ENCODE assay signal across 24 cellular contexts in genomic region chr17:74850310-74850709, GRCh38. TPM values are rescaled to one million over a fixed set of nuclear protein-coding genes. Genes with fewer than 3 reads are reported as not detected.
A peak's percentile ranks its signal among the peaks of the same experiment; 100 is the strongest.
DNase-seq lines count a peak whose midpoint lies in the region; ATAC-seq, FAIRE-seq and TF ChIP-seq lines count a peak whose summit lies in the region.
"Had no signal": no experiment of that assay in that cellular context is flagged by ENCODE, and none has a peak within 500 bp of the region (broad histone marks: within the 10 kb centered on the region; RNA-seq: fewer than 3 reads in every experiment).

No MANE protein-coding gene starts in this region.

- POLR2A ChIA-PET in K562 (lab: Yijun Ruan, JAX) = interaction anchor here (1.2 to 2.3 kb wide), 3 partner anchors 8 to 18 kb away, joined by 3 to 7 read pairs (median 7); no protein-coding TSS in a partner anchor

- CTCF ChIA-PET in K562 (lab: Yijun Ruan, JAX; ENCODE audit: low intra/inter-chr PET ratio) = no interaction called here

- H2BK120ac ChIP-seq in neuronal stem cell (ENCODE audit: low read depth, low read length) = peak overlapping the region; percentile 8

- H3K79me1 ChIP-seq in neuronal stem cell (ENCODE audit: low read depth, low read length) = peaks cover 3% of the 10 kb centered on the region

- ATAC-seq in Right ventricle myocardium inferior (no peak), heart left ventricle (no peak), K562 (no peak), GM21717 (IDR thresholded peaks at IDR 0.05; ENCODE audit: unreplicated experiment) (no peak)

- no peak for TF ChIP-seq CTCF in heart left ventricle (IDR thresholded peaks at IDR 0.05)
- no peak for TF ChIP-seq CTCF in K562 (IDR thresholded peaks at IDR 0.05 in 2 of 3, conservative IDR thresholded peaks at IDR 0.05 in 1 of 3; ENCODE audit: insufficient read depth in 2 of 3, low read depth in 1 of 3, low read length in 3 of 3)

- H2AFZ ChIP-seq in K562 (ENCODE audit: low read depth, low read length) (no peak overlapping the region), neuronal stem cell (ENCODE audit: low read length) (no peak overlapping the region)
- H2AFZ ChIP-seq: GM23248 had no signal

- peak overlapping the region; percentile 71 for H3K18ac ChIP-seq in neuronal stem cell (ENCODE audit: low read length)

- H3K36me3 ChIP-seq in heart left ventricle (no peaks in the 10 kb centered on the region), K562 (ENCODE audit: control insufficient read depth, insufficient read depth, low read length) (no peaks in the 10 kb centered on the region), neuronal stem cell (replicated peaks in 1 of 2; ENCODE audit: control insufficient read depth in 2 of 2, insufficient read depth in 2 of 2, low read length in 2 of 2) (no peaks in the 10 kb centered on the region)
- H3K36me3 ChIP-seq: BE2C; BLaER1 treated with 17β-estradiol and CSF1 and Interleukin-3, amounts not matched to agents 10 nM and 100 nM had no signal

- TF ChIP-seq EP300 in K562 (IDR thresholded peaks at IDR 0.05; ENCODE audit: low read length) = no peak

- H3K27ac ChIP-seq in heart left ventricle = no peak overlapping the region
- no peak overlapping the region for H3K27ac ChIP-seq in K562 (ENCODE audit: extremely low read depth, low read depth, low read length)
- H3K27ac ChIP-seq in neuronal stem cell (replicated peaks; ENCODE audit: low read length) = no peak overlapping the region
- H3K27ac ChIP-seq: 22Rv1; BLaER1 treated with 17β-estradiol and CSF1 and Interleukin-3, amounts not matched to agents 10 nM and 100 nM; GM23248 had no signal

- peak overlapping the region; percentile 55 for H3K23ac ChIP-seq in neuronal stem cell (ENCODE audit: low read depth, low read length, poor library complexity)

- H3K9ac ChIP-seq in K562 (ENCODE audit: insufficient read depth in 1 of 2, low read depth in 2 of 2, low read length in 2 of 2) (no peak overlapping the region), neuronal stem cell (ENCODE audit: low read depth, low read length, poor library complexity) (peak overlapping the region; percentile 4)
- H3K9ac ChIP-seq: BLaER1 treated with 17β-estradiol and CSF1 and Interleukin-3, amounts not matched to agents 10 nM and 100 nM; GM23248 had no signal

- H2AK5ac ChIP-seq in neuronal stem cell (ENCODE audit: low read depth, low read length) = peak overlapping the region; percentile 81

- in situ Hi-C loops in K562 (cut with MboI) = no loop called here

- no peak overlapping the region for H3K4ac ChIP-seq in neuronal stem cell (ENCODE audit: low read length)

- WGBS in heart left ventricle, 4 donors = 78 to 94% (median 86%) methylated on average over 12 to 17 of the region's 17 CpGs
- WGBS in K562 (ENCODE audit: insufficient coverage, low coverage, missing lambda C conversion rate) = 9% methylated on average over 17 of the region's 17 CpGs
- no CpG with 5 or more reads among the region's 17 CpGs for WGBS in neuronal stem cell (ENCODE audit: extremely low coverage in 2 of 2, insufficient read length in 2 of 2, insufficient replicate concordance in 1 of 2), 2 donors

- H3K14ac ChIP-seq in neuronal stem cell (ENCODE audit: low read length) = peak overlapping the region; percentile 56

- H3K79me2 ChIP-seq in K562 (ENCODE audit: control insufficient read depth, insufficient read depth, low read length) = no peaks in the 10 kb centered on the region

- H3K4me2 ChIP-seq in K562 (ENCODE audit: insufficient read depth, low read length) = no peak overlapping the region
- H3K4me2 ChIP-seq in neuronal stem cell (ENCODE audit: insufficient read depth, low read length, poor library complexity, severe bottlenecking) = no peak overlapping the region
- H3K4me2 ChIP-seq: BLaER1 treated with 17β-estradiol and CSF1 and Interleukin-3, amounts not matched to agents 10 nM and 100 nM had no signal

- peaks cover 4% of the 10 kb centered on the region for H3K9me1 ChIP-seq in K562 (ENCODE audit: control insufficient read depth, insufficient read depth, low read length)

- TF ChIP-seq POLR2A in heart left ventricle (IDR thresholded peaks at IDR 0.05) (no peak), K562 (conservative IDR thresholded peaks at IDR 0.05) (no peak)

- TF ChIP-seq RAD21 in K562 (CRISPR knock-in tag; conservative IDR thresholded peaks at IDR 0.05 in 1 of 2, IDR thresholded peaks at IDR 0.05 in 1 of 2) = no peak

- H3K27me3 ChIP-seq in heart left ventricle = peaks cover 18 to 54% (median 36%) of the 10 kb centered on the region in 9 donors
- H3K27me3 ChIP-seq in K562 (ENCODE audit: control insufficient read depth in 2 of 2, insufficient read depth in 2 of 2, low read length in 2 of 2) = peaks cover 0 to 29% of the 10 kb centered on the region in 2 experiments; a peak in 2 of 5 replicates
- H3K27me3 ChIP-seq in neuronal stem cell (ENCODE audit: control insufficient read depth in 3 of 3, insufficient read depth in 3 of 3, low read depth in 1 of 3, low read length in 3 of 3) = peaks cover 0 to 60% (median 57%) of the 10 kb centered on the region in 3 experiments

- no TSS peak for BruUV-seq in K562 (replicated peaks; lab: Mats Ljungman, UMichigan)

- peak overlapping the region; percentile 49 for H2BK15ac ChIP-seq in neuronal stem cell (ENCODE audit: low read length)

- no peak for FAIRE-seq in K562 (lab: Jason Lieb, UNC)
- FAIRE-seq: A204.1, D721Med, GM12892 had no signal

- H2BK5ac ChIP-seq in neuronal stem cell (ENCODE audit: low read length) = no peak overlapping the region

- peaks cover 10% of the 10 kb centered on the region; the same call in 1 of the 2 replicates for H4K20me1 ChIP-seq in K562 (replicated peaks; ENCODE audit: control insufficient read depth, insufficient read depth, low read length)

- H3K4me3 ChIP-seq in heart left ventricle (no peak overlapping the region), K562 (no peak overlapping the region), neuronal stem cell (ENCODE audit: low read length in 2 of 2) (no peak overlapping the region)
- H3K4me3 ChIP-seq: BLaER1 treated with 17β-estradiol and CSF1 and Interleukin-3, amounts not matched to agents 10 nM and 100 nM; GM23248 had no signal

- intact Hi-C loops in Right ventricle myocardium inferior (cut with DNase I) (no loop called here), heart left ventricle (cut with DNase I) (no loop called here), K562 (cut with micrococcal nuclease) (loop anchor here (5.0 kb wide), 1 partner anchor 108 kb away; no protein-coding TSS in a partner anchor)

- peak overlapping the region; percentile 12 for H4K91ac ChIP-seq in neuronal stem cell (ENCODE audit: low read depth, low read length, poor library complexity)

- no peaks in the 10 kb centered on the region for H3K9me3 ChIP-seq in heart left ventricle
- H3K9me3 ChIP-seq in K562 (replicated peaks; ENCODE audit: control insufficient read depth, insufficient read depth, low read depth, low read length) = no peaks in the 10 kb centered on the region
- peaks cover 0 to 2% of the 10 kb centered on the region in 2 donors for H3K9me3 ChIP-seq in neuronal stem cell (replicated peaks in 1 of 2; ENCODE audit: control insufficient read depth in 2 of 2, insufficient read depth in 1 of 2, low read depth in 1 of 2, low read length in 2 of 2)
- H3K9me3 ChIP-seq: BE2C; BLaER1 treated with 17β-estradiol and CSF1 and Interleukin-3, amounts not matched to agents 10 nM and 100 nM had no signal

- H3K4me1 ChIP-seq in heart left ventricle (peaks cover 0 to 11% (median 0%) of the 10 kb centered on the region in 12 donors), K562 (replicated peaks in 1 of 2; ENCODE audit: control insufficient read depth in 2 of 2, insufficient read depth in 2 of 2, low read length in 2 of 2) (peaks cover 0 to 37% of the 10 kb centered on the region in 2 experiments; a peak in 2 of 5 replicates), neuronal stem cell (ENCODE audit: control insufficient read depth in 2 of 2, insufficient read depth in 1 of 2, low read depth in 1 of 2, low read length in 2 of 2) (peaks cover 4 to 6% of the 10 kb centered on the region in 2 donors)
- H3K4me1 ChIP-seq: BE2C had no signal

- peak; percentile 45 for DNase-seq in Right ventricle myocardium inferior (ENCODE audit: missing footprints)
- no peak for DNase-seq in heart left ventricle
- DNase-seq in K562 (ENCODE audit: extremely low read depth in 1 of 4, low spot score in 3 of 4) = no peak
- no peak for DNase-seq in neuronal stem cell (ENCODE audit: low spot score)
- DNase-seq in retina = no peak
- DNase-seq: BE2C; CD4-positive, alpha-beta T cell; CD8-positive, alpha-beta memory T cell; DMS 273 treated with DMSO at 0.1 percent for 48 hours; DMS79; GF-D8; GM23248; H9 had no signal

- no peak overlapping the region for H4K8ac ChIP-seq in neuronal stem cell (ENCODE audit: low read depth, low read length)

- no peak overlapping the region for H2BK12ac ChIP-seq in neuronal stem cell (ENCODE audit: low read length)

RNA-seq across cellular contexts. Expression of gene GRIN2C, which starts 9.4 kb away (rescaled TPM):
- 1.2 TPM for total RNA-seq in Right ventricle myocardium inferior
- 1 to 10 TPM in 2 of 9 donors, under 1 TPM in 7; 0.09 to 3.1 (median 0.45) TPM for total RNA-seq in heart left ventricle
- under 1 TPM; 0.23 to 0.25 TPM for polyA plus RNA-seq in heart left ventricle
- total RNA-seq in K562 (2011; cell fraction: chromatin; rRNA removed; ENCODE audit: low replicate concordance) = 1.3 and 4.1 TPM in 2 replicates
- total RNA-seq in K562 (2011; cell fraction: nucleolus; rRNA removed) = 0.66 and 1.7 TPM in 2 replicates
- total RNA-seq in K562 (2011; cell fraction: nucleoplasm; rRNA removed) = 1.2 and 1.5 TPM in 2 replicates
- total RNA-seq in K562 (2014; rRNA removed) = under 0.01 and 0.16 TPM in 2 replicates
- 0.03 and 0.04 TPM in 2 replicates for total RNA-seq in K562 (2014; rRNA removed; fragmentation: Illumina TruSeq; extraction: Trizol)
- total RNA-seq in K562 (2015; rRNA removed; fragmentation: Illumina TruSeq; extraction: Trizol) = 0.07 and 0.08 TPM in 2 replicates
- total RNA-seq in K562 (2021) = 0.33 and 0.40 TPM in 2 replicates
- polyA plus RNA-seq in K562 (2011; rRNA removed) = 0.08 and 0.10 TPM in 2 replicates
- 0.04 and 0.06 TPM in 2 replicates for polyA plus RNA-seq in K562 (2011; cell fraction: cytosol; rRNA removed)
- polyA plus RNA-seq in K562 (2011; cell fraction: nucleus; rRNA removed) = 0.29 and 0.68 TPM in 2 replicates
- 0.16 and 0.66 TPM in 2 replicates for polyA plus RNA-seq in K562 (2012)
- polyA plus RNA-seq in K562 (2014; fragmentation: Illumina TruSeq; extraction: Trizol) = 0.10 TPM in 1 of 2 replicates, not detected in the other
- not detected for polyA plus RNA-seq in K562 (2014; fragmentation: Nextera tagmentation; extraction: Ambion mirVana)
- polyA plus RNA-seq in K562 (2014; rRNA removed) = 0.08 and 0.20 TPM in 2 replicates
- polyA minus RNA-seq in K562 (2011; rRNA and poly(A)+ RNA removed) = 0.06 TPM in 1 of 2 replicates, not detected in the other
- polyA minus RNA-seq in K562 (2011; cell fraction: cytosol; rRNA and poly(A)+ RNA removed) = not detected in 2 replicates
- 0.11 and 0.27 TPM in 2 replicates for polyA minus RNA-seq in K562 (2011; cell fraction: nucleus; rRNA and poly(A)+ RNA removed)
- 0.03 TPM for polyA plus RNA-seq in neuronal stem cell (2013, experiment 1 of 2)
- polyA plus RNA-seq in neuronal stem cell (2013, experiment 2 of 2) = 0.03 TPM
- total RNA-seq: CD4-positive, alpha-beta T cell; CD8-positive, alpha-beta memory T cell; Daoy; GM23248 had no signal
- polyA plus RNA-seq: AG04450; CD14-positive monocyte; CD8-positive, alpha-beta memory T cell; GM23248 had no signal

RNA-seq across cellular contexts. Expression of gene FDXR, which starts 22.5 kb away (rescaled TPM):
- total RNA-seq in Right ventricle myocardium inferior (4.3 TPM), heart left ventricle (1 to 10 TPM; 2.5 to 8.7 (median 4.7) TPM), K562 (2014; rRNA removed) (62.2 and 76.4 TPM in 2 replicates), K562 (2014; rRNA removed; fragmentation: Illumina TruSeq; extraction: Trizol) (8.7 and 14.3 TPM in 2 replicates), K562 (2015; rRNA removed; fragmentation: Illumina TruSeq; extraction: Trizol) (40.6 and 46.1 TPM in 2 replicates), K562 (2021) (68.7 and 70.7 TPM in 2 replicates)
- polyA plus RNA-seq in heart left ventricle (1 to 10 TPM; 3.7 to 5.5 TPM), K562 (2011; rRNA removed) (25.4 and 30.9 TPM in 2 replicates), K562 (2014; fragmentation: Illumina TruSeq; extraction: Trizol) (13.6 and 40.4 TPM in 2 replicates), K562 (2014; fragmentation: Nextera tagmentation; extraction: Ambion mirVana) (1 to 10 TPM in 1 of 2 experiments, under 1 TPM in 1; 0.89 to 2.8 TPM), K562 (2014; rRNA removed) (58.6 and 62.9 TPM in 2 replicates)
- 26.1 and 46.4 TPM in 2 replicates for total RNA-seq in K562 (2011; cell fraction: chromatin; rRNA removed; ENCODE audit: low replicate concordance)
- 39.0 and 42.5 TPM in 2 replicates for total RNA-seq in K562 (2011; cell fraction: nucleolus; rRNA removed)
- total RNA-seq in K562 (2011; cell fraction: nucleoplasm; rRNA removed) = 25.0 and 34.7 TPM in 2 replicates
- polyA plus RNA-seq in K562 (2011; cell fraction: cytosol; rRNA removed) = 27.8 and 83.2 TPM in 2 replicates
- polyA plus RNA-seq in K562 (2011; cell fraction: nucleus; rRNA removed) = 47.6 and 91.7 TPM in 2 replicates
- polyA plus RNA-seq in K562 (2012) = 64.0 and 126 TPM in 2 replicates
- 5.2 and 10.6 TPM in 2 replicates for polyA minus RNA-seq in K562 (2011; rRNA and poly(A)+ RNA removed)
- 20.5 and 30.2 TPM in 2 replicates for polyA minus RNA-seq in K562 (2011; cell fraction: cytosol; rRNA and poly(A)+ RNA removed)
- 22.8 and 27.3 TPM in 2 replicates for polyA minus RNA-seq in K562 (2011; cell fraction: nucleus; rRNA and poly(A)+ RNA removed)
- 13.2 TPM for polyA plus RNA-seq in neuronal stem cell (2013, experiment 1 of 2)
- polyA plus RNA-seq in neuronal stem cell (2013, experiment 2 of 2) = 12.0 TPM

RNA-seq across cellular contexts. Expression of gene FADS6, which starts 43.1 kb away (rescaled TPM):
- 0.19 TPM for total RNA-seq in Right ventricle myocardium inferior
- not detected for total RNA-seq in heart left ventricle
- polyA plus RNA-seq in heart left ventricle = not detected
- not detected in 2 replicates for total RNA-seq in K562 (2011; cell fraction: chromatin; rRNA removed; ENCODE audit: low replicate concordance)
- total RNA-seq in K562 (2011; cell fraction: nucleolus; rRNA removed) = 0.26 TPM in 1 of 2 replicates, not detected in the other
- total RNA-seq in K562 (2011; cell fraction: nucleoplasm; rRNA removed) = 0.29 TPM in 1 of 2 replicates, not detected in the other
- total RNA-seq in K562 (2014; rRNA removed) = not detected in 2 replicates
- total RNA-seq in K562 (2014; rRNA removed; fragmentation: Illumina TruSeq; extraction: Trizol) = not detected in 2 replicates
- total RNA-seq in K562 (2015; rRNA removed; fragmentation: Illumina TruSeq; extraction: Trizol) = 0.22 TPM in 1 of 2 replicates, not detected in the other
- total RNA-seq in K562 (2021) = not detected in 2 replicates
- polyA plus RNA-seq in K562 (2011; rRNA removed) = 0.12 and 0.18 TPM in 2 replicates
- 0.13 and 0.36 TPM in 2 replicates for polyA plus RNA-seq in K562 (2011; cell fraction: cytosol; rRNA removed)
- 0.07 and 0.44 TPM in 2 replicates for polyA plus RNA-seq in K562 (2011; cell fraction: nucleus; rRNA removed)
- 0.08 and 0.22 TPM in 2 replicates for polyA plus RNA-seq in K562 (2012)
- not detected in 2 replicates for polyA plus RNA-seq in K562 (2014; fragmentation: Illumina TruSeq; extraction: Trizol)
- polyA plus RNA-seq in K562 (2014; fragmentation: Nextera tagmentation; extraction: Ambion mirVana) = not detected
- polyA plus RNA-seq in K562 (2014; rRNA removed) = not detected in 2 replicates
- polyA minus RNA-seq in K562 (2011; rRNA and poly(A)+ RNA removed) = not detected in 2 replicates
- polyA minus RNA-seq in K562 (2011; cell fraction: cytosol; rRNA and poly(A)+ RNA removed) = 0.38 TPM in 1 of 2 replicates, not detected in the other
- not detected in 2 replicates for polyA minus RNA-seq in K562 (2011; cell fraction: nucleus; rRNA and poly(A)+ RNA removed)
- polyA plus RNA-seq in neuronal stem cell (2013, experiment 1 of 2) = not detected
- not detected for polyA plus RNA-seq in neuronal stem cell (2013, experiment 2 of 2)
- total RNA-seq: CD4-positive, alpha-beta T cell; CD8-positive, alpha-beta memory T cell; Daoy; G401; GM23248; H4 had no signal
- polyA plus RNA-seq: AG04450; CD14-positive monocyte; CD8-positive, alpha-beta memory T cell; GM23248 had no signal
